10 cellular contexts compared by ENCODE assay signal in the genomic region with DNA sequence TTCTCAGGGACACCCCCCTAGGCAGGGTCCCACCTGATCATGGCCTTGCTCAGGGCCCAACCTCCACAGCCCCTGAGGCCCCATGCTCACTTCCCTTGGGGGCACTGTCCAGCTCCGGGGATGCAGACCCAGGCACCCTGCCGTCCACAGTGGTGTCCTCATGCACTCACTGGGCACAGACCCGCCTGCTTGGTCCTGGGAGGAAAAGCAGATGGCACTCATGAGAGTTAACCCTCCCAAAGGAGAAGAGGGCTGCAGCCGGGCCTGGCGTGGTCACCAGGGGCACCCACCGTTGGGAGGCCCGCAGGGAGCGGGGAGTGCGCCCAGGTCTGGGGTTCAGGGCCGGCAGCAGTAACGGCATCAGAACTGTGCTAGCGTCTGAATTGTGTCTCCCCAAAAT.
"Had no signal": no experiment of that assay in that cellular context is flagged by ENCODE, and none has a peak within 500 bp of the region (broad histone marks: within the 10 kb centered on the region; RNA-seq: fewer than 3 reads in every experiment).

No MANE protein-coding gene starts in this region.

- ATAC-seq: HCT116, HepG2 had no signal

- H2AFZ ChIP-seq: GM23248 had no signal

- H3K27ac ChIP-seq: GM23248, HL-60 had no signal

- H3K27ac Mint-ChIP-seq: HFFc6, IgD-negative memory B cell had no signal

- H3K27me3 Mint-ChIP-seq: IgD-negative memory B cell had no signal

- H3K36me3 ChIP-seq: HAP-1 had no signal

- DNase-seq: GM23248, GOT3, H7, HFFc6, KBM-7 had no signal

- H3K36me3 Mint-ChIP-seq: IgD-negative memory B cell had no signal

- H3K9me3 ChIP-seq: HAP-1 had no signal

- H3K9ac ChIP-seq: GM23248 had no signal

- H3K4me3 Mint-ChIP-seq: HFFc6, IgD-negative memory B cell had no signal

- H3K9me3 Mint-ChIP-seq: IgD-negative memory B cell had no signal

- H3K4me1 ChIP-seq: HAP-1 had no signal

- H3K4me3 ChIP-seq: GM23248, HAP-1 had no signal

- H3K4me1 Mint-ChIP-seq: IgD-negative memory B cell had no signal
